12 cellular contexts compared by ENCODE assay signal in genomic region chr14:52325632-52326031, GRCh38. TPM values are rescaled to one million over a fixed set of nuclear protein-coding genes. Genes with fewer than 3 reads are reported as not detected.
DNase-seq lines count a peak whose midpoint lies in the region; ATAC-seq, FAIRE-seq and TF ChIP-seq lines count a peak whose summit lies in the region.
"Had no signal": no experiment of that assay in that cellular context is flagged by ENCODE, and none has a peak within 500 bp of the region (broad histone marks: within the 10 kb centered on the region; RNA-seq: fewer than 3 reads in every experiment).

No MANE protein-coding gene starts in this region.

- no peak overlapping the region for H3K14ac ChIP-seq in mesenchymal stem cell (ENCODE audit: low read length in 2 of 2)

- no peak overlapping the region for H2BK15ac ChIP-seq in mesenchymal stem cell (ENCODE audit: low read depth, poor library complexity, severe bottlenecking)

- peaks cover 27% of the 10 kb centered on the region for H3K4me1 ChIP-seq in CD4-positive, CD25-positive, alpha-beta regulatory T cell (ENCODE audit: control insufficient read depth, insufficient read depth, low read length, poor library complexity, severe bottlenecking)
- H3K4me1 ChIP-seq in mesenchymal stem cell (ENCODE audit: control insufficient read depth, insufficient read depth, low read depth, low read length) (peaks cover 2% of the 10 kb centered on the region), right atrium auricular region (no peaks in the 10 kb centered on the region)
- H3K4me1 ChIP-seq: psoas muscle had no signal

- H2BK12ac ChIP-seq in mesenchymal stem cell (ENCODE audit: low read length in 2 of 2) = no peak overlapping the region

- H2BK120ac ChIP-seq in mesenchymal stem cell (ENCODE audit: low read depth, low read length) = no peak overlapping the region

- H2BK5ac ChIP-seq in mesenchymal stem cell (ENCODE audit: low read depth, low read length, poor library complexity, severe bottlenecking) = no peak overlapping the region

- no peak overlapping the region for H3K23ac ChIP-seq in mesenchymal stem cell (ENCODE audit: low read length in 2 of 2)

- H3K9me3 ChIP-seq in CD4-positive, CD25-positive, alpha-beta regulatory T cell (ENCODE audit: control insufficient read depth in 2 of 2, low read length in 2 of 2) = peaks cover 6 to 15% of the 10 kb centered on the region in 2 experiments
- H3K9me3 ChIP-seq in mesenchymal stem cell (ENCODE audit: control insufficient read depth, low read length) (peaks cover 14% of the 10 kb centered on the region), right atrium auricular region (peaks cover 0 to 17% of the 10 kb centered on the region in 2 donors), WERI-Rb-1 (ENCODE audit: severe bottlenecking) (peaks cover 5% of the 10 kb centered on the region)

- no peak overlapping the region for H4K91ac ChIP-seq in mesenchymal stem cell (ENCODE audit: low read length)

- no peaks in the 10 kb centered on the region for H3K27me3 Mint-ChIP-seq in CD4-positive, CD25-positive, alpha-beta regulatory T cell
- H3K27me3 Mint-ChIP-seq in activated T-helper 17 cell treated with anti-CD3 and anti-CD28 coated beads, Interleukin-2, amount 50 U/mL, for 72 hours = no peaks in the 10 kb centered on the region

- H3K18ac ChIP-seq in mesenchymal stem cell (ENCODE audit: low read depth in 1 of 2, low read length in 2 of 2) = peak overlapping the region in 1 of 2 experiments; percentile 26

- no peak for DNase-seq in CD4-positive, CD25-positive, alpha-beta regulatory T cell
- DNase-seq in GM19239 (ENCODE audit: insufficient read length, low spot score) = no peak
- peak; percentile 51 for DNase-seq in mesenchymal stem cell
- DNase-seq in T1000 (lab: John Stamatoyannopoulos, UW) = no peak
- no peak for DNase-seq in right atrium auricular region (ENCODE audit: low spot score)
- DNase-seq in WERI-Rb-1 = no peak
- DNase-seq: left lung, NCI-H2081 treated with DMSO at 0.1 percent for 48 hours, psoas muscle, Right ventricle myocardium superior had no signal

- peak; percentile 26 for FAIRE-seq in GM19239 (lab: Jason Lieb, UNC)

- H3K27ac ChIP-seq in CD4-positive, CD25-positive, alpha-beta regulatory T cell (ENCODE audit: insufficient read depth, low read length, poor library complexity, severe bottlenecking) = no peak overlapping the region
- H3K27ac ChIP-seq in mesenchymal stem cell (ENCODE audit: low read length, poor library complexity, severe bottlenecking) (peak overlapping the region; percentile 50), right atrium auricular region (no peak overlapping the region), WERI-Rb-1 (no peak overlapping the region)
- H3K27ac ChIP-seq: psoas muscle had no signal

- H3K27ac Mint-ChIP-seq in CD4-positive, CD25-positive, alpha-beta regulatory T cell = peak overlapping the region in 1 of 3 donors; percentile 10
- peak overlapping the region; percentile 8 for H3K27ac Mint-ChIP-seq in activated T-helper 17 cell treated with anti-CD3 and anti-CD28 coated beads, Interleukin-2, amount 50 U/mL, for 72 hours

- peaks cover 10% of the 10 kb centered on the region for H3K79me1 ChIP-seq in mesenchymal stem cell (replicated peaks; ENCODE audit: low read length, poor library complexity, severe bottlenecking)

- H4K8ac ChIP-seq in mesenchymal stem cell (ENCODE audit: low read length) = no peak overlapping the region

- peaks cover 0 to 15% (median 8%) of the 10 kb centered on the region in 7 donors for H3K9me3 Mint-ChIP-seq in CD4-positive, CD25-positive, alpha-beta regulatory T cell
- H3K9me3 Mint-ChIP-seq in activated T-helper 17 cell treated with anti-CD3 and anti-CD28 coated beads, Interleukin-2, amount 50 U/mL, for 72 hours = peaks cover 7% of the 10 kb centered on the region

- H3K4me1 Mint-ChIP-seq in CD4-positive, CD25-positive, alpha-beta regulatory T cell = peaks cover 34 to 78% (median 55%) of the 10 kb centered on the region in 4 donors
- H3K4me1 Mint-ChIP-seq in activated T-helper 17 cell treated with anti-CD3 and anti-CD28 coated beads, Interleukin-2, amount 50 U/mL, for 72 hours = peaks cover 46% of the 10 kb centered on the region

- peak overlapping the region; percentile 9 for H3K4me3 ChIP-seq in CD4-positive, CD25-positive, alpha-beta regulatory T cell (ENCODE audit: low read depth, low read length)
- H3K4me3 ChIP-seq in mesenchymal stem cell (ENCODE audit: insufficient read depth in 1 of 2, low read depth in 1 of 2, low read length in 2 of 2) (no peak overlapping the region), right atrium auricular region (no peak overlapping the region), WERI-Rb-1 (ENCODE audit: low read depth, low read length) (no peak overlapping the region)
- H3K4me3 ChIP-seq: psoas muscle had no signal

- no peak overlapping the region for H3K4me2 ChIP-seq in mesenchymal stem cell (ENCODE audit: low read length, poor library complexity, severe bottlenecking)

- H3K36me3 Mint-ChIP-seq in CD4-positive, CD25-positive, alpha-beta regulatory T cell = peaks cover 62% of the 10 kb centered on the region
- peaks cover 73% of the 10 kb centered on the region for H3K36me3 Mint-ChIP-seq in activated T-helper 17 cell treated with anti-CD3 and anti-CD28 coated beads, Interleukin-2, amount 50 U/mL, for 72 hours (ENCODE audit: low read depth)

- H2AFZ ChIP-seq in mesenchymal stem cell (ENCODE audit: low read depth, low read length) = no peak overlapping the region

- TF ChIP-seq CTCF in right atrium auricular region (IDR thresholded peaks at IDR 0.05) = no peak
- no peak for TF ChIP-seq CTCF in WERI-Rb-1 (IDR thresholded peaks at IDR 0.05; ENCODE audit: low read depth, low read length)

- H3K9ac ChIP-seq in mesenchymal stem cell (ENCODE audit: low read length) = no peak overlapping the region

- H2AK5ac ChIP-seq in mesenchymal stem cell (ENCODE audit: low read length, severe bottlenecking) = no peak overlapping the region

- H3K27me3 ChIP-seq in CD4-positive, CD25-positive, alpha-beta regulatory T cell (ENCODE audit: control insufficient read depth, insufficient read depth, low read length) = no peaks in the 10 kb centered on the region
- H3K27me3 ChIP-seq in mesenchymal stem cell (ENCODE audit: control insufficient read depth in 1 of 2, insufficient read depth in 1 of 2, low read length in 2 of 2) = no peaks in the 10 kb centered on the region
- H3K27me3 ChIP-seq in right atrium auricular region = no peaks in the 10 kb centered on the region
- H3K27me3 ChIP-seq in WERI-Rb-1 (ENCODE audit: insufficient read depth, low read depth, severe bottlenecking) = no peaks in the 10 kb centered on the region
- H3K27me3 ChIP-seq: left lung had no signal

- no peak overlapping the region for H3K4ac ChIP-seq in mesenchymal stem cell (ENCODE audit: low read depth in 1 of 2, low read length in 2 of 2)

- no peak for ATAC-seq in CD4-positive, CD25-positive, alpha-beta regulatory T cell (ENCODE audit: low read depth in 2 of 2)
- no peak for ATAC-seq in activated T-helper 17 cell treated with anti-CD3 and anti-CD28 coated beads, Interleukin-2, amount 50 U/mL, for 72 hours (replicated peaks)
- ATAC-seq: psoas muscle had no signal

- peaks cover 38% of the 10 kb centered on the region for H3K36me3 ChIP-seq in CD4-positive, CD25-positive, alpha-beta regulatory T cell (ENCODE audit: control insufficient read depth, insufficient read depth, low read length)
- H3K36me3 ChIP-seq in mesenchymal stem cell (ENCODE audit: control insufficient read depth in 1 of 2, insufficient read depth in 2 of 2, low read depth in 1 of 2, low read length in 2 of 2) (peaks cover 0 to 3% of the 10 kb centered on the region in 2 experiments), right atrium auricular region (no peaks in the 10 kb centered on the region), WERI-Rb-1 (no peaks in the 10 kb centered on the region)
- H3K36me3 ChIP-seq: left lung had no signal

- 87% methylated on average over 3 of the region's 3 CpGs for WGBS in mesenchymal stem cell

- H3K4me3 Mint-ChIP-seq in CD4-positive, CD25-positive, alpha-beta regulatory T cell = peak overlapping the region in 2 of 4 donors; percentile 48 to 52
- H3K4me3 Mint-ChIP-seq in activated T-helper 17 cell treated with anti-CD3 and anti-CD28 coated beads, Interleukin-2, amount 50 U/mL, for 72 hours = peak overlapping the region; percentile 40

RNA-seq across cellular contexts. Expression of gene PTGER2, which starts 11.5 kb away (rescaled TPM):
- total RNA-seq in CD4-positive, CD25-positive, alpha-beta regulatory T cell = 23.1 TPM
- 100 to 1,000 TPM in 1 of 4 donors, 10 to 100 TPM in 3; 56.7 to 138 (median 84.7) TPM for polyA plus RNA-seq in CD4-positive, CD25-positive, alpha-beta regulatory T cell
- 10 to 100 TPM in 1 of 2 donors, 1 to 10 TPM in 1; 8.3 to 10.3 TPM for total RNA-seq in activated T-helper 17 cell treated with anti-CD3 and anti-CD28 coated beads, Interleukin-2, amount 50 U/mL, for 72 hours
- 17.5 TPM for polyA plus RNA-seq in mesenchymal stem cell (2013, experiment 1 of 2)
- 17.8 TPM for polyA plus RNA-seq in mesenchymal stem cell (2013, experiment 2 of 2)
- total RNA-seq in right atrium auricular region = 1 to 10 TPM in 1 of 2 donors, under 1 TPM in 1; 0.44 to 1.5 TPM

RNA-seq across cellular contexts. Expression of gene PTGDR, which starts 58.1 kb away (rescaled TPM):
- 0.12 TPM for total RNA-seq in CD4-positive, CD25-positive, alpha-beta regulatory T cell
- polyA plus RNA-seq in CD4-positive, CD25-positive, alpha-beta regulatory T cell = under 1 TPM in 2 of 4 donors, not detected in 2; 0.07 to 0.22 TPM
- not detected for total RNA-seq in activated T-helper 17 cell treated with anti-CD3 and anti-CD28 coated beads, Interleukin-2, amount 50 U/mL, for 72 hours
- polyA plus RNA-seq in mesenchymal stem cell (2013, experiment 1 of 2) = not detected
- polyA plus RNA-seq in mesenchymal stem cell (2013, experiment 2 of 2) = not detected
- total RNA-seq in right atrium auricular region = under 1 TPM; 0.28 to 0.89 TPM
- total RNA-seq: esophagus mucosa had no signal
